6 cellular contexts compared by ENCODE assay signal in the genomic region with DNA sequence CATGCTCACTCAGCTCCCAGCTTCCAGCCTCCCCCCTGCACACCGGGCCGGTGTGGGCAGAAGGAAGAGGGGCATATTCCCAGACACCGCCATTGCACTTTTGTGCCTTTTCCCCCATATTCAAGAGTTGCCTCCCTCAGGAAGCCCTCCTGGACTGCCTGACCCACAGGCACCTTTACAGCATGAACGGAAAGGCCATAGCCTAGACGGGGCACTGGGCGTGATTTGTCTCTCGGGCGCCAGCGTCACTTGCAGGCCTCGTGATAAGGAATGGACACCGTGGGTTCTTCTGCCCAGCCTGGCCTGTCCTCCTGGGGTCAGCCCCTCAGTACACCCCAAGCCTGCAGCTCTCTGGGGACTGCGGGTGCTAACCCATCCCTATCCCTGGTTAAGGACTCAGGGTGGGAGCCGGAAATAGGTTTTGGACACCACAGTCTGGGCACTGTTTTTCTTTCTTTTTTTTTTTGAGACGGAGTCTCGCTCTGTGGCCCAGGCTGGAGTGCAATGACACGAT. TPM values are rescaled to one million over a fixed set of nuclear protein-coding genes. Genes with fewer than 3 reads are reported as not detected.
DNase-seq lines count a peak whose midpoint lies in the region; ATAC-seq and TF ChIP-seq lines count a peak whose summit lies in the region.

No MANE protein-coding gene starts in this region.

- no peaks in the 10 kb centered on the region for H3K27me3 ChIP-seq in cardiac muscle cell
- no peaks in the 10 kb centered on the region for H3K27me3 ChIP-seq in tibial artery

- H3K9me3 ChIP-seq in cardiac muscle cell (ENCODE audit: low read depth), result no peaks in the 10 kb centered on the region
- no peaks in the 10 kb centered on the region for H3K9me3 ChIP-seq in tibial artery

- no peaks in the 10 kb centered on the region for H3K27me3 Mint-ChIP-seq in activated CD4-positive, alpha-beta T cell treated with anti-CD3 and anti-CD28 coated beads for 36 hours

- intact Hi-C loops in activated CD4-positive, alpha-beta T cell treated with anti-CD3 and anti-CD28 coated beads for 36 hours (cut with DNase I, micrococcal nuclease), result loop anchor here (1.0 to 5.0 kb wide), 4 partner anchors 47 to 161 kb away; no protein-coding TSS in a partner anchor
- intact Hi-C loops in tibial artery (cut with DNase I; ENCODE audit: low total_unique reads), result loop anchor here (2.0 kb wide), 1 partner anchor 45 kb away; no protein-coding TSS in a partner anchor

- peaks cover 33% of the 10 kb centered on the region for H3K36me3 Mint-ChIP-seq in activated CD4-positive, alpha-beta T cell treated with anti-CD3 and anti-CD28 coated beads for 36 hours (ENCODE audit: low read depth)

- no peaks in the 10 kb centered on the region for H3K9me3 Mint-ChIP-seq in activated CD4-positive, alpha-beta T cell treated with anti-CD3 and anti-CD28 coated beads for 36 hours (ENCODE audit: low read depth)

- DNase-seq in activated CD4-positive, alpha-beta T cell treated with anti-CD3 and anti-CD28 coated beads for 36 hours, result no peak
- no peak for DNase-seq in activated CD4-positive, alpha-beta T cell treated with anti-CD3 and anti-CD28 coated beads for 4 hours
- DNase-seq in cardiac muscle cell (ENCODE audit: low read depth in 1 of 2, low spot score in 1 of 2), result no peak
- peak in 1 of 2 donors; percentile 28 for DNase-seq in tibial artery
- no peak for DNase-seq in kidney tubule cell (ENCODE audit: low spot score)

- H3K27ac Mint-ChIP-seq in activated CD4-positive, alpha-beta T cell treated with anti-CD3 and anti-CD28 coated beads for 36 hours, result peak overlapping the region; percentile 99

- peaks cover 4% of the 10 kb centered on the region for H3K4me1 ChIP-seq in cardiac muscle cell (ENCODE audit: low read depth)
- H3K4me1 ChIP-seq in tibial artery, result peaks cover 0 to 39% (median 31%) of the 10 kb centered on the region in 4 donors

- peaks cover 57% of the 10 kb centered on the region for H3K4me1 Mint-ChIP-seq in activated CD4-positive, alpha-beta T cell treated with anti-CD3 and anti-CD28 coated beads for 36 hours

- peaks cover 3% of the 10 kb centered on the region for H3K36me3 ChIP-seq in cardiac muscle cell
- H3K36me3 ChIP-seq in tibial artery, result peaks cover 11 to 32% (median 16%) of the 10 kb centered on the region in 3 donors

- POLR2A ChIA-PET in activated CD4-positive, alpha-beta T cell treated with anti-CD3 and anti-CD28 coated beads for 36 hours (lab: Charles Lee), result interaction anchor here (0.6 to 1.2 kb wide), 2 partner anchors 13 to 48 kb away, joined by 10 read pairs; a partner anchor contains a TSS

- CTCF ChIA-PET in activated CD4-positive, alpha-beta T cell treated with anti-CD3 and anti-CD28 coated beads for 36 hours (lab: Charles Lee), result interaction anchor here (0.7 to 1.3 kb wide), 5 partner anchors 13 to 478 kb away, joined by 3 to 6 read pairs (median 3); a partner anchor contains a TSS

- H3K27ac ChIP-seq in cardiac muscle cell, result peak overlapping the region; percentile 86
- H3K27ac ChIP-seq in tibial artery, result peak overlapping the region; percentile 84 to 94

- H3K4me3 ChIP-seq in cardiac muscle cell (peak overlapping the region; percentile 86), tibial artery (peak overlapping the region; percentile 80 to 99)

- H3K4me3 Mint-ChIP-seq in activated CD4-positive, alpha-beta T cell treated with anti-CD3 and anti-CD28 coated beads for 36 hours, result peak overlapping the region; percentile 97

- TF ChIP-seq CTCF in cardiac muscle cell (IDR thresholded peaks at IDR 0.05; ENCODE audit: low read depth, low read length) (no peak), tibial artery (IDR thresholded peaks at IDR 0.05) (no peak)

- ATAC-seq in activated CD4-positive, alpha-beta T cell treated with anti-CD3 and anti-CD28 coated beads for 36 hours, result no peak
- ATAC-seq in GM21360 (IDR thresholded peaks at IDR 0.05; ENCODE audit: unreplicated experiment), result no peak

RNA-seq across cellular contexts. Expression of a gene that starts 0.9 kb away (rescaled TPM):
- total RNA-seq in activated CD4-positive, alpha-beta T cell treated with anti-CD3 and anti-CD28 coated beads for 36 hours, result 100 to 1,000 TPM; 152 to 226 TPM
- total RNA-seq in cardiac muscle cell, result 73.6 and 161 TPM in 2 replicates
- 842 and 1,116 TPM in 2 replicates for polyA plus RNA-seq in cardiac muscle cell

RNA-seq across cellular contexts. Expression of a gene that starts 13.5 kb away (rescaled TPM):
- total RNA-seq in activated CD4-positive, alpha-beta T cell treated with anti-CD3 and anti-CD28 coated beads for 36 hours, result 10 to 100 TPM; 68.9 to 87.5 TPM
- 171 and 179 TPM in 2 replicates for total RNA-seq in cardiac muscle cell
- 71.6 and 93.3 TPM in 2 replicates for polyA plus RNA-seq in cardiac muscle cell

RNA-seq across cellular contexts. Expression of a gene that starts 38.1 kb away (rescaled TPM):
- 1 to 10 TPM; 6.2 to 6.7 TPM for total RNA-seq in activated CD4-positive, alpha-beta T cell treated with anti-CD3 and anti-CD28 coated beads for 36 hours
- 49.7 and 65.6 TPM in 2 replicates for total RNA-seq in cardiac muscle cell
- 4.4 and 4.5 TPM in 2 replicates for polyA plus RNA-seq in cardiac muscle cell

RNA-seq across cellular contexts. Expression of a gene that starts 46.2 kb away (rescaled TPM):
- total RNA-seq in activated CD4-positive, alpha-beta T cell treated with anti-CD3 and anti-CD28 coated beads for 36 hours, result 100 to 1,000 TPM; 115 to 133 TPM
- total RNA-seq in cardiac muscle cell, result 250 and 281 TPM in 2 replicates
- 110 and 136 TPM in 2 replicates for polyA plus RNA-seq in cardiac muscle cell
